8 cellular contexts compared by ENCODE assay signal in the genomic region with DNA sequence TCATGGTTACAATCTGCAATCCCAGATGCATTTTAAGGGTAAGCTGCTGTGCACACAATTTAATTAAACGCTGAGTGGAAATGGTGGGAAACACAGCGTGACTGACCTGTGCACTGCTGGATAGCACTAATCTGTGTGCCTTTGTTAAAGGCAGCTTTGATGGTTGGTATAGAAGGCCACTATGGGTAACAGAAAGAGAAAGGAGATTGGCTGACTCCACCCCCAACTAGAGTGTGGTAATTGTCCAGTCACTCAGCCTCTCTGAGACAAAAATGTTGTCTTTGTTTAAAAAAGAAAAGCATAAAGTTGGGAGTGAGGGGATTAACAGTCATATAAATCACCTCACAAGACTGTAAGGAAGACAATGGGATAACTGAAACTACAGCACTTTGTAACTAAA. TPM values are rescaled to one million over a fixed set of nuclear protein-coding genes. Genes with fewer than 3 reads are reported as not detected.
DNase-seq lines count a peak whose midpoint lies in the region; TF ChIP-seq lines count a peak whose summit lies in the region.
"Not testable (repeated sequence)": the region's sequence is repeated elsewhere in the genome, so short reads cannot be mapped to it uniquely, and the experiment has no call there.
"Had no signal": no experiment of that assay in that cellular context is flagged by ENCODE, and none has a peak within 500 bp of the region (broad histone marks: within the 10 kb centered on the region; RNA-seq: fewer than 3 reads in every experiment).

No MANE protein-coding gene starts in this region.

- not testable (repeated sequence) for TF ChIP-seq POLR2A in esophagus muscularis mucosa (IDR thresholded peaks at IDR 0.05; ENCODE audit: low read depth)

- not testable (repeated sequence) for H3K4me1 ChIP-seq in esophagus muscularis mucosa

- not testable (repeated sequence) for H3K9me3 ChIP-seq in esophagus muscularis mucosa

- H3K36me3 ChIP-seq in esophagus muscularis mucosa, result not testable (repeated sequence)

- H3K27ac ChIP-seq in esophagus muscularis mucosa (replicated peaks in 1 of 4), result not testable (repeated sequence)

- not testable (repeated sequence) for H3K4me3 ChIP-seq in esophagus muscularis mucosa

- 100% methylated on average over 2 of the region's 2 CpGs for WGBS in esophagus muscularis mucosa

- not testable (repeated sequence) for TF ChIP-seq EP300 in esophagus muscularis mucosa (IDR thresholded peaks at IDR 0.05)

- DNase-seq in H4 (ENCODE audit: low spot score), result peak; percentile 2
- peak; percentile 2 for DNase-seq in HT1080 (ENCODE audit: low read depth)
- DNase-seq in RKO (ENCODE audit: low spot score), result peak; percentile 0
- DNase-seq in ecto neural progenitor cell (ENCODE audit: low spot score), result peak; percentile 48
- peak; percentile 19 for DNase-seq in esophagus muscularis mucosa (ENCODE audit: extremely low spot score)
- DNase-seq in lung microvascular endothelial cell (ENCODE audit: low read depth in 2 of 2), result peak; percentile 0 to 5
- DNase-seq in renal cortical epithelial cell (ENCODE audit: low read depth), result peak; percentile 0

- not testable (repeated sequence) for TF ChIP-seq CTCF in esophagus muscularis mucosa (IDR thresholded peaks at IDR 0.05)

- intact Hi-C loops in esophagus muscularis mucosa (cut with DNase I), result not testable (repeated sequence)

- H3K27me3 ChIP-seq in esophagus muscularis mucosa, result not testable (repeated sequence)

RNA-seq across cellular contexts. Expression of a gene that starts 48.8 kb away (rescaled TPM):
- 23.1 and 23.4 TPM in 2 replicates for total RNA-seq in H4 (2014; rRNA removed; shearing (Covaris generic))
- total RNA-seq in HT1080 (2014; rRNA removed; shearing (Covaris generic)), result 4.1 and 4.9 TPM in 2 replicates
- polyA plus RNA-seq in HT1080 (2015; cell fraction: cytosol; rRNA removed), result 17.6 and 23.6 TPM in 2 replicates
- 68.4 and 76.8 TPM in 2 replicates for polyA plus RNA-seq in HT1080 (2015; cell fraction: nucleus; rRNA removed)
- total RNA-seq in esophagus muscularis mucosa (10 to 100 TPM; 60.5 to 81.4 (median 66.0) TPM), lung microvascular endothelial cell (58.0 and 90.7 TPM in 2 replicates), renal cortical epithelial cell (1.7 and 11.7 TPM in 2 replicates)
- total RNA-seq: CD8-positive, alpha-beta T cell had no signal
